14 cellular contexts compared by ENCODE assay signal in genomic region chr2:40394030-40394429, GRCh38.
"Had no signal": no experiment of that assay in that cellular context is flagged by ENCODE, and none has a peak within 500 bp of the region (broad histone marks: within the 10 kb centered on the region; RNA-seq: fewer than 3 reads in every experiment).

No MANE protein-coding gene starts in this region.

- H3K27ac Mint-ChIP-seq: activated CD4-positive, alpha-beta T cell treated with anti-CD3 and anti-CD28 coated beads, Interleukin-2, amount 10 ng/mL, durations not matched to agents 7 days and 5 days; activated T-helper 2 cell treated with anti-CD3 and anti-CD28 coated beads, Interferon-gamma antibody, Interleukin-2, Interleukin-4, amounts not matched to agents 10 μg/mL and 5 μg/mL and 100 μg/mL, durations not matched to agents 14 hours and 24 hours and 36 hours; nephron progenitor cell had no signal

- H3K4me1 Mint-ChIP-seq: activated CD4-positive, alpha-beta T cell treated with anti-CD3 and anti-CD28 coated beads, Interleukin-2, amount 10 ng/mL, durations not matched to agents 7 days and 5 days; central memory CD8-positive, alpha-beta T cell had no signal

- H3K36me3 ChIP-seq: adrenal gland, stomach, vagina had no signal

- H3K4me3 ChIP-seq: adrenal gland, psoas muscle, stomach, vagina had no signal

- H3K27ac ChIP-seq: adrenal gland, psoas muscle, stomach, vagina had no signal

- DNase-seq: activated CD4-positive, alpha-beta T cell treated with anti-CD3 and anti-CD28 coated beads, Interleukin-2, amount 10 ng/mL, durations not matched to agents 7 days and 5 days; activated CD4-positive, CD25-positive, alpha-beta regulatory T cell; activated naive CD4-positive, alpha-beta T cell treated with anti-CD3 and anti-CD28 coated beads, Interleukin-2, amount 50 U/mL, for 16 hours; dermis blood vessel endothelial cell; hippocampal formation; nephron progenitor cell; psoas muscle; stimulated activated CD4-positive, alpha-beta T cell treated with anti-CD3 and anti-CD28 coated beads, Interleukin-4, amount 100 ng/mL, for 4 hours; stomach; T-helper 2 cell had no signal

- H3K4me1 ChIP-seq: psoas muscle, vagina had no signal

- H3K9me3 Mint-ChIP-seq: activated CD4-positive, alpha-beta T cell treated with anti-CD3 and anti-CD28 coated beads, Interleukin-2, amount 10 ng/mL, durations not matched to agents 7 days and 5 days; activated T-helper 2 cell treated with anti-CD3 and anti-CD28 coated beads, Interferon-gamma antibody, Interleukin-2, Interleukin-4, amounts not matched to agents 10 μg/mL and 5 μg/mL and 100 μg/mL, durations not matched to agents 14 hours and 24 hours and 36 hours; nephron progenitor cell had no signal

- H3K9me3 ChIP-seq: adrenal gland, psoas muscle, stomach, vagina had no signal

- H3K27me3 ChIP-seq: adrenal gland, stomach, vagina had no signal

- H3K4me3 Mint-ChIP-seq: activated CD4-positive, alpha-beta T cell treated with anti-CD3 and anti-CD28 coated beads, Interleukin-2, amount 10 ng/mL, durations not matched to agents 7 days and 5 days; central memory CD8-positive, alpha-beta T cell; nephron progenitor cell had no signal

- H3K27me3 Mint-ChIP-seq: central memory CD8-positive, alpha-beta T cell had no signal
